Comparison of ENCODE assay signal across 24 cellular contexts in genomic region chr20:21496452-21496851, GRCh38. TPM values are rescaled to one million over a fixed set of nuclear protein-coding genes. Genes with fewer than 3 reads are reported as not detected.
"Had no signal": no experiment of that assay in that cellular context is flagged by ENCODE, and none has a peak within 500 bp of the region (broad histone marks: within the 10 kb centered on the region; RNA-seq: fewer than 3 reads in every experiment).

No MANE protein-coding gene starts in this region.

- H3K4me1 ChIP-seq: body of pancreas, colonic mucosa, heart right ventricle, lower lobe of right lung, spleen, upper lobe of right lung had no signal

- H3K36me3 ChIP-seq: colonic mucosa, heart right ventricle, lower lobe of right lung, spleen, thoracic aorta, upper lobe of right lung had no signal

- ATAC-seq: activated CD8-positive, alpha-beta memory T cell treated with anti-CD3 and anti-CD28 coated beads, Interleukin-2, amount 10 ng/mL, durations not matched to agents 7 days and 5 days; body of pancreas; heart right ventricle; left colon; lower lobe of right lung; stimulated activated memory B cell treated with anti-CD40 and anti-IgM and Interleukin-4, amounts not matched to agents 10 μg/mL and 1 μg/mL and 100 μg/mL, for 72 hours; upper lobe of right lung had no signal

- H3K9me3 Mint-ChIP-seq: activated CD4-positive, alpha-beta memory T cell treated with anti-CD3 and anti-CD28 coated beads, Interleukin-2, amount 10 ng/mL, durations not matched to agents 7 days and 5 days; endodermal cell; immature natural killer cell; nephron progenitor cell; stimulated activated memory B cell treated with anti-CD40 and anti-IgM and Interleukin-4, amounts not matched to agents 10 μg/mL and 1 μg/mL and 100 μg/mL, for 72 hours had no signal

- H3K4me3 ChIP-seq: body of pancreas, colonic mucosa, heart right ventricle, lower lobe of right lung, spleen, thoracic aorta, upper lobe of right lung had no signal

- DNase-seq: activated CD4-positive, alpha-beta memory T cell treated with anti-CD3 and anti-CD28 coated beads, Interleukin-2, amount 10 ng/mL, durations not matched to agents 7 days and 5 days; activated CD4-positive, alpha-beta T cell treated with anti-CD3 and anti-CD28 coated beads for 48 hours; activated CD8-positive, alpha-beta memory T cell treated with anti-CD3 and anti-CD28 coated beads, Interleukin-2, amount 10 ng/mL, durations not matched to agents 7 days and 5 days; body of pancreas; central memory CD4-positive, alpha-beta T cell; colonic mucosa; endodermal cell; heart right ventricle; immature natural killer cell; left colon; lower lobe of right lung; midbrain; nephron progenitor cell; nucleus accumbens; spleen; stimulated activated CD4-positive, alpha-beta T cell treated with anti-CD3 and anti-CD28 coated beads, Interleukin-4, amount 100 ng/mL, for 4 hours; SW 1271; T-helper 2 cell; upper lobe of right lung had no signal

- H3K4me1 Mint-ChIP-seq: activated CD4-positive, alpha-beta memory T cell treated with anti-CD3 and anti-CD28 coated beads, Interleukin-2, amount 10 ng/mL, durations not matched to agents 7 days and 5 days; immature natural killer cell; nephron progenitor cell; stimulated activated memory B cell treated with anti-CD40 and anti-IgM and Interleukin-4, amounts not matched to agents 10 μg/mL and 1 μg/mL and 100 μg/mL, for 72 hours had no signal

- H3K27ac ChIP-seq: body of pancreas, colonic mucosa, heart right ventricle, lower lobe of right lung, spleen, thoracic aorta, upper lobe of right lung had no signal

- H3K4me3 Mint-ChIP-seq: activated CD4-positive, alpha-beta memory T cell treated with anti-CD3 and anti-CD28 coated beads, Interleukin-2, amount 10 ng/mL, durations not matched to agents 7 days and 5 days; activated CD8-positive, alpha-beta memory T cell treated with anti-CD3 and anti-CD28 coated beads, Interleukin-2, amount 10 ng/mL, durations not matched to agents 7 days and 5 days; activated naive CD8-positive, alpha-beta T cell; endodermal cell; immature natural killer cell; nephron progenitor cell; stimulated activated memory B cell treated with anti-CD40 and anti-IgM and Interleukin-4, amounts not matched to agents 10 μg/mL and 1 μg/mL and 100 μg/mL, for 72 hours had no signal

- H3K9me3 ChIP-seq: body of pancreas, colonic mucosa, heart right ventricle, lower lobe of right lung, spleen, thoracic aorta, upper lobe of right lung had no signal

- H3K27ac Mint-ChIP-seq: activated CD4-positive, alpha-beta memory T cell treated with anti-CD3 and anti-CD28 coated beads, Interleukin-2, amount 10 ng/mL, durations not matched to agents 7 days and 5 days; activated CD8-positive, alpha-beta memory T cell treated with anti-CD3 and anti-CD28 coated beads, Interleukin-2, amount 10 ng/mL, durations not matched to agents 7 days and 5 days; activated naive CD8-positive, alpha-beta T cell; endodermal cell; immature natural killer cell; nephron progenitor cell; stimulated activated memory B cell treated with anti-CD40 and anti-IgM and Interleukin-4, amounts not matched to agents 10 μg/mL and 1 μg/mL and 100 μg/mL, for 72 hours had no signal

- H3K36me3 Mint-ChIP-seq: activated CD8-positive, alpha-beta memory T cell treated with anti-CD3 and anti-CD28 coated beads, Interleukin-2, amount 10 ng/mL, durations not matched to agents 7 days and 5 days; activated naive CD8-positive, alpha-beta T cell; immature natural killer cell; stimulated activated memory B cell treated with anti-CD40 and anti-IgM and Interleukin-4, amounts not matched to agents 10 μg/mL and 1 μg/mL and 100 μg/mL, for 72 hours had no signal

RNA-seq across cellular contexts. Expression of gene NKX2-2, which starts 17.4 kb away (rescaled TPM):
- total RNA-seq: activated CD4-positive, alpha-beta memory T cell treated with anti-CD3 and anti-CD28 coated beads, Interleukin-2, amount 10 ng/mL, durations not matched to agents 7 days and 5 days; activated CD8-positive, alpha-beta memory T cell treated with anti-CD3 and anti-CD28 coated beads, Interleukin-2, amount 10 ng/mL, durations not matched to agents 7 days and 5 days; heart right ventricle; lower lobe of right lung; renal cortical epithelial cell; spleen; upper lobe of right lung had no signal
- polyA plus RNA-seq: esophagus, heart right ventricle, immature natural killer cell had no signal
